8 cellular contexts compared by ENCODE assay signal in genomic region chr9:73219985-73220626, GRCh38.
DNase-seq lines count a peak whose midpoint lies in the region; ATAC-seq and TF ChIP-seq lines count a peak whose summit lies in the region.

No MANE protein-coding gene starts in this region.

- H3K36me3 Mint-ChIP-seq in activated naive CD4-positive, alpha-beta T cell treated with anti-CD3 and anti-CD28 coated beads for 36 hours (ENCODE audit: low read depth), result no peaks in the 10 kb centered on the region
- no peaks in the 10 kb centered on the region for H3K36me3 Mint-ChIP-seq in naive thymus-derived CD4-positive, alpha-beta T cell

- POLR2A ChIA-PET in naive thymus-derived CD4-positive, alpha-beta T cell (lab: Charles Lee), result no interaction called here

- H3K27ac ChIP-seq in naive thymus-derived CD4-positive, alpha-beta T cell (ENCODE audit: low read depth, low read length), result no peak overlapping the region
- no peak overlapping the region for H3K27ac ChIP-seq in prostate gland

- no peaks in the 10 kb centered on the region for H3K36me3 ChIP-seq in naive thymus-derived CD4-positive, alpha-beta T cell (ENCODE audit: control insufficient read depth in 2 of 3, insufficient read depth in 3 of 3, low read length in 3 of 3)
- H3K36me3 ChIP-seq in prostate gland, result no peaks in the 10 kb centered on the region

- peak overlapping the region; percentile 91 for H3K27ac Mint-ChIP-seq in activated naive CD4-positive, alpha-beta T cell treated with anti-CD3 and anti-CD28 coated beads for 36 hours
- H3K27ac Mint-ChIP-seq in naive thymus-derived CD4-positive, alpha-beta T cell, result peak overlapping the region in 1 of 9 donors; percentile 58

- H3K4me1 ChIP-seq in naive thymus-derived CD4-positive, alpha-beta T cell (ENCODE audit: control insufficient read depth in 2 of 2, insufficient read depth in 2 of 2, low read length in 2 of 2), result no peaks in the 10 kb centered on the region
- no peaks in the 10 kb centered on the region for H3K4me1 ChIP-seq in prostate gland (replicated peaks)

- peak; percentile 61 for DNase-seq in activated naive CD4-positive, alpha-beta T cell treated with anti-CD3 and anti-CD28 coated beads for 36 hours
- no peak for DNase-seq in activated naive CD4-positive, alpha-beta T cell (lab: John Stamatoyannopoulos, UW)
- DNase-seq in T1000 (lab: John Stamatoyannopoulos, UW), result peak; percentile 41
- no peak for DNase-seq in naive thymus-derived CD4-positive, alpha-beta T cell
- DNase-seq in prostate gland (ENCODE audit: low spot score), result no peak
- no peak for DNase-seq in occipital lobe (lab: John Stamatoyannopoulos, UW)
- no peak for DNase-seq in iPS-NIHi11 (ENCODE audit: low spot score)

- 74% methylated on average over 1 of the region's 1 CpG for WGBS in prostate gland

- no peak overlapping the region for H3K4me3 ChIP-seq in naive thymus-derived CD4-positive, alpha-beta T cell (ENCODE audit: low read length)
- no peak overlapping the region for H3K4me3 ChIP-seq in prostate gland

- CTCF ChIA-PET in activated naive CD4-positive, alpha-beta T cell treated with anti-CD3 and anti-CD28 coated beads for 36 hours (lab: Charles Lee), result interaction anchor here (0.7 kb wide), 1 partner anchor 85 kb away, joined by 3 read pairs; no protein-coding TSS in a partner anchor
- CTCF ChIA-PET in naive thymus-derived CD4-positive, alpha-beta T cell (lab: Charles Lee), result no interaction called here

- H3K4me3 Mint-ChIP-seq in activated naive CD4-positive, alpha-beta T cell treated with anti-CD3 and anti-CD28 coated beads for 36 hours, result no peak overlapping the region
- H3K4me3 Mint-ChIP-seq in naive thymus-derived CD4-positive, alpha-beta T cell, result no peak overlapping the region

- H3K4me1 Mint-ChIP-seq in activated naive CD4-positive, alpha-beta T cell treated with anti-CD3 and anti-CD28 coated beads for 36 hours (ENCODE audit: low read depth), result peaks cover 27% of the 10 kb centered on the region
- peaks cover 0 to 5% (median 0%) of the 10 kb centered on the region in 7 donors for H3K4me1 Mint-ChIP-seq in naive thymus-derived CD4-positive, alpha-beta T cell

- H3K27me3 Mint-ChIP-seq in activated naive CD4-positive, alpha-beta T cell treated with anti-CD3 and anti-CD28 coated beads for 36 hours (ENCODE audit: low read depth), result peaks cover 44% of the 10 kb centered on the region
- peaks cover 12 to 58% (median 51%) of the 10 kb centered on the region in 5 donors for H3K27me3 Mint-ChIP-seq in naive thymus-derived CD4-positive, alpha-beta T cell

- peak; percentile 80 for ATAC-seq in HG02970 (IDR thresholded peaks at IDR 0.05; ENCODE audit: low FRiP score, unreplicated experiment)
- peak; percentile 84 for ATAC-seq in naive thymus-derived CD4-positive, alpha-beta T cell

- H3K9me3 Mint-ChIP-seq in activated naive CD4-positive, alpha-beta T cell treated with anti-CD3 and anti-CD28 coated beads for 36 hours, result no peaks in the 10 kb centered on the region
- peaks cover 0 to 19% (median 3%) of the 10 kb centered on the region in 11 donors for H3K9me3 Mint-ChIP-seq in naive thymus-derived CD4-positive, alpha-beta T cell

- no peaks in the 10 kb centered on the region for H3K9me3 ChIP-seq in naive thymus-derived CD4-positive, alpha-beta T cell (ENCODE audit: control insufficient read depth in 2 of 3, low read length in 3 of 3)
- no peaks in the 10 kb centered on the region for H3K9me3 ChIP-seq in prostate gland

- peaks cover 0 to 4% of the 10 kb centered on the region in 2 donors for H3K27me3 ChIP-seq in naive thymus-derived CD4-positive, alpha-beta T cell (ENCODE audit: control insufficient read depth in 2 of 2, insufficient read depth in 2 of 2, low read length in 2 of 2)
- no peaks in the 10 kb centered on the region for H3K27me3 ChIP-seq in prostate gland (replicated peaks; ENCODE audit: insufficient read depth)

- no peak for TF ChIP-seq POLR2A in prostate gland (IDR thresholded peaks at IDR 0.05)

- no peak for TF ChIP-seq CTCF in prostate gland (IDR thresholded peaks at IDR 0.05)

- intact Hi-C loops in activated naive CD4-positive, alpha-beta T cell treated with anti-CD3 and anti-CD28 coated beads for 36 hours (cut with micrococcal nuclease), result loop anchor here (1.0 to 5.0 kb wide), 6 partner anchors 66 to 1807 kb away; partner anchors contain the start of gene CARNMT1
- intact Hi-C loops in naive thymus-derived CD4-positive, alpha-beta T cell (cut with micrococcal nuclease), result no loop called here
- intact Hi-C loops in prostate gland (cut with DNase I), result no loop called here

Comparison
In these comparisons a context has a peak if more than half of its experiments do, and no peak if none do; other contexts are left out.
1. DNase-seq: peak in activated naive CD4-positive, alpha-beta T cell treated with anti-CD3 and anti-CD28 coated beads for 36 hours (single experiment) and T1000 (single experiment); none in activated naive CD4-positive, alpha-beta T cell (0 of 4), naive thymus-derived CD4-positive, alpha-beta T cell (0 of 9), prostate gland (single experiment), occipital lobe (single experiment) and iPS-NIHi11 (single experiment).